ENCODE assay signal across 1 cellular context in genomic region chr12:96336489-96336888, GRCh38.
TF ChIP-seq lines count a peak whose summit lies in the region.

No MANE protein-coding gene starts in this region.

TF ChIP-seq in HepG2, 621 proteins besides CTCF, POLR2A, EP300 and RAD21 (continued from another document):
- TF ChIP-seq ZNF574 (CRISPR knock-in tag; IDR thresholded peaks at IDR 0.05), result no peak
- no peak for TF ChIP-seq E2F5 (CRISPR knock-in tag; conservative IDR thresholded peaks at IDR 0.05)
- TF ChIP-seq ZNF160 (CRISPR knock-in tag; IDR thresholded peaks at IDR 0.05), result 0 out of 2 replicates have a peak, but pooled peaks have one; percentile 34
- no peak for TF ChIP-seq FOXM1 (CRISPR knock-in tag; IDR thresholded peaks at IDR 0.05)
- TF ChIP-seq TBX2 (CRISPR knock-in tag; IDR thresholded peaks at IDR 0.05; ENCODE audit: borderline replicate concordance), result no peak
